In the genomic region with DNA sequence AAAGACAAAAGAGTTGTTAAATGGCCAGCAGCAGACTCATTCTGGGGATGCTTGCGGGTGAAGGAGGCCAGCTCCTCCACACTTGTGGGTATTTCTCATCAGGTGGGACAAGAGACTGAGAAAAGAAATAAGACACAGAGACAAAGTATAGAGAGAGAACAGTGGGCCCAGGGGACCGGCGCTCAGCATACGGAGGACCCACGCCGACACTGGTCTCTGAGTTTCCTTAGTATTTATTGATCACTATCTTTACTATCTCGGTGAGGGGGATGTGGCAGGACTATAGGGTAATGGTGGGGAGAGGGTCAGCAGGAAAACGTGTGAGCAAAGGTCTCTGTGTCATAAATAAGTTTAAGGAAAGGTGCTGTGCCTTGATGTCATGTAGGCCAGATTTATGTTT, we compare ENCODE assay signal across 2 cellular contexts. TPM values are rescaled to one million over a fixed set of nuclear protein-coding genes. Genes with fewer than 3 reads are reported as not detected.
"Had no signal": no experiment of that assay in that cellular context is flagged by ENCODE, and none has a peak within 500 bp of the region (broad histone marks: within the 10 kb centered on the region; RNA-seq: fewer than 3 reads in every experiment).

No MANE protein-coding gene starts in this region.

RNA-seq across cellular contexts. Expression of a gene that starts 35.2 kb away (rescaled TPM):
- total RNA-seq: chondrocyte had no signal
- polyA plus RNA-seq: smooth muscle cell had no signal
